Comparison of ENCODE assay signal across 25 cellular contexts in genomic region chr14:105274600-105274999, GRCh38. TPM values are rescaled to one million over a fixed set of nuclear protein-coding genes. Genes with fewer than 3 reads are reported as not detected.
DNase-seq lines count a peak whose midpoint lies in the region; ATAC-seq and TF ChIP-seq lines count a peak whose summit lies in the region.
"Had no signal": no experiment of that assay in that cellular context is flagged by ENCODE, and none has a peak within 500 bp of the region (broad histone marks: within the 10 kb centered on the region; RNA-seq: fewer than 3 reads in every experiment).

No MANE protein-coding gene starts in this region.

- H3K4me1 ChIP-seq in H9 (ENCODE audit: insufficient read depth, low read length) = no peaks in the 10 kb centered on the region
- peaks cover 25% of the 10 kb centered on the region for H3K4me1 ChIP-seq in adipocyte (ENCODE audit: control insufficient read depth, insufficient read depth, low read length)
- no peaks in the 10 kb centered on the region for H3K4me1 ChIP-seq in A673 (ENCODE audit: insufficient read depth, low read length, poor library complexity, severe bottlenecking)
- H3K4me1 ChIP-seq: A549, HAP-1 had no signal

- no peak overlapping the region for H2BK20ac ChIP-seq in H9 (ENCODE audit: low read depth, low read length, poor library complexity, severe bottlenecking)

- H3K36me3 ChIP-seq in adipocyte (ENCODE audit: control insufficient read depth, insufficient read depth, low read length, severe bottlenecking) (no peaks in the 10 kb centered on the region), A673 (ENCODE audit: insufficient read depth, low read length, poor library complexity, severe bottlenecking) (no peaks in the 10 kb centered on the region)
- H3K36me3 ChIP-seq: HAP-1 had no signal

- no peaks in the 10 kb centered on the region for H3K27me3 ChIP-seq in H9 (ENCODE audit: insufficient read depth, low read length)
- H3K27me3 ChIP-seq in adipocyte (replicated peaks; ENCODE audit: control insufficient read depth, insufficient read depth, low read length) = no peaks in the 10 kb centered on the region
- H3K27me3 ChIP-seq in A673 (replicated peaks; ENCODE audit: insufficient read depth, low read depth, low read length, poor library complexity) = no peaks in the 10 kb centered on the region

- H3K23me2 ChIP-seq in H9 (ENCODE audit: insufficient read length, low read depth, low read length, poor library complexity, severe bottlenecking) = no peaks in the 10 kb centered on the region

- CTCF ChIA-PET in A673 (lab: Charles Lee) = no interaction called here

- peak overlapping the region in 1 of 3 experiments; percentile 11; a peak in 1 of 7 replicates for H3K27ac Mint-ChIP-seq in H9
- H3K27ac Mint-ChIP-seq in stimulated activated effector memory CD8-positive, alpha-beta T cell treated with anti-CD3 and anti-CD28 coated beads, Interleukin-12 subunit alpha, Interleukin-12 subunit beta, amount 100 ng/mL, for 72 hours = peak overlapping the region; percentile 15
- H3K27ac Mint-ChIP-seq: IgD-negative memory B cell had no signal

- no CpG with 5 or more reads among the region's 6 CpGs for WGBS in H9 (ENCODE audit: extremely low coverage, insufficient read length, low lambda C conversion rate)

- H3K27me3 Mint-ChIP-seq in H9 (ENCODE audit: low read depth) = no peaks in the 10 kb centered on the region
- H3K27me3 Mint-ChIP-seq: IgD-negative memory B cell had no signal

- H3K4me3 ChIP-seq in adipocyte (ENCODE audit: low read length) (no peak overlapping the region), A673 (ENCODE audit: low read depth, low read length, poor library complexity, severe bottlenecking) (no peak overlapping the region)
- H3K4me3 ChIP-seq: A549, GM23248, HAP-1, SK-N-MC had no signal

- no peaks in the 10 kb centered on the region for H4K20me1 ChIP-seq in H9 (ENCODE audit: control insufficient read depth, insufficient read depth, insufficient read length)

- no peak overlapping the region for H2BK120ac ChIP-seq in H9 (ENCODE audit: low read depth, low read length, poor library complexity, severe bottlenecking)

- peaks cover 0 to 4% of the 10 kb centered on the region in 2 experiments; a peak in 2 of 4 replicates for H3K4me1 Mint-ChIP-seq in H9
- peaks cover 15% of the 10 kb centered on the region for H3K4me1 Mint-ChIP-seq in stimulated activated effector memory CD8-positive, alpha-beta T cell treated with anti-CD3 and anti-CD28 coated beads, Interleukin-12 subunit alpha, Interleukin-12 subunit beta, amount 100 ng/mL, for 72 hours
- H3K4me1 Mint-ChIP-seq: CD14-positive monocyte had no signal

- no peaks in the 10 kb centered on the region for H3K36me3 Mint-ChIP-seq in H9 (ENCODE audit: insufficient read depth in 1 of 3, low read depth in 3 of 3)
- H3K36me3 Mint-ChIP-seq in stimulated activated effector memory CD8-positive, alpha-beta T cell treated with anti-CD3 and anti-CD28 coated beads, Interleukin-12 subunit alpha, Interleukin-12 subunit beta, amount 100 ng/mL, for 72 hours = no peaks in the 10 kb centered on the region

- intact Hi-C loops in A673 (cut with micrococcal nuclease; ENCODE audit: unreplicated experiment) = no loop called here

- H3K14ac ChIP-seq in H9 (ENCODE audit: insufficient read depth, low read length) = no peak overlapping the region; the same call in 1 of the 2 replicates

- no TSS peak for BruUV-seq in A673 (replicated peaks; lab: Mats Ljungman, UMichigan)

- H4K5ac ChIP-seq in H9 (ENCODE audit: insufficient read length, low read depth, low read length) = no peak overlapping the region

- TF ChIP-seq CTCF in H9 (conservative IDR thresholded peaks at IDR 0.05) (no peak), A673 (conservative IDR thresholded peaks at IDR 0.05; ENCODE audit: low read depth, low read length) (no peak)

- no peaks in the 10 kb centered on the region for H3K9me3 ChIP-seq in H9 (ENCODE audit: control insufficient read depth, low read depth, low read length)
- no peaks in the 10 kb centered on the region for H3K9me3 ChIP-seq in adipocyte (ENCODE audit: control insufficient read depth, low read length)
- no peaks in the 10 kb centered on the region for H3K9me3 ChIP-seq in A673 (ENCODE audit: low read depth, low read length, poor library complexity, severe bottlenecking)
- H3K9me3 ChIP-seq: A549, HAP-1 had no signal

- H4K8ac ChIP-seq in H9 (replicated peaks; ENCODE audit: insufficient read length, low read depth, low read length) = no peak overlapping the region

- POLR2A ChIA-PET in A673 (lab: Charles Lee; ENCODE audit: low non-redundant PET) = no interaction called here

- ATAC-seq in stimulated activated effector memory CD8-positive, alpha-beta T cell treated with anti-CD3 and anti-CD28 coated beads, Interleukin-12 subunit alpha, Interleukin-12 subunit beta, amount 100 ng/mL, for 72 hours = no peak
- ATAC-seq in GM19395 (IDR thresholded peaks at IDR 0.05; ENCODE audit: unreplicated experiment) = no peak
- ATAC-seq: A549, Panc1 had no signal

- H2AK5ac ChIP-seq in H9 (ENCODE audit: insufficient read length, low read length) = no peak overlapping the region

- no peak overlapping the region for H3T11ph ChIP-seq in H9 (ENCODE audit: low read length)

- no peak overlapping the region for H2BK12ac ChIP-seq in H9 (ENCODE audit: insufficient read length, low read depth, low read length)

- H3K79me1 ChIP-seq in H9 (ENCODE audit: insufficient read depth, low read depth, low read length, poor library complexity, severe bottlenecking) = no peaks in the 10 kb centered on the region

- H3K79me2 ChIP-seq in H9 (ENCODE audit: insufficient read depth, low read length) = no peaks in the 10 kb centered on the region

- no peak overlapping the region for H2BK5ac ChIP-seq in H9 (ENCODE audit: insufficient read length, low read length)

- no peak overlapping the region for H3K4me2 ChIP-seq in H9 (ENCODE audit: insufficient read depth, insufficient read length, low read length)
- H3K4me2 ChIP-seq: A549, KMS-11 had no signal

- H3K4me3 Mint-ChIP-seq in H9 = no peak overlapping the region
- H3K4me3 Mint-ChIP-seq in stimulated activated effector memory CD8-positive, alpha-beta T cell treated with anti-CD3 and anti-CD28 coated beads, Interleukin-12 subunit alpha, Interleukin-12 subunit beta, amount 100 ng/mL, for 72 hours = no peak overlapping the region
- H3K4me3 Mint-ChIP-seq: CD14-positive monocyte had no signal

- H3K4ac ChIP-seq in H9 (ENCODE audit: low read depth, low read length) = no peak overlapping the region

- no peak overlapping the region for H2AFZ ChIP-seq in H9 (ENCODE audit: low read length)
- H2AFZ ChIP-seq: GM23248 had no signal

- H3K27ac ChIP-seq in H9 (ENCODE audit: insufficient read length, low read depth, low read length) (no peak overlapping the region), A673 (ENCODE audit: low read depth, low read length, poor library complexity, severe bottlenecking) (no peak overlapping the region)
- H3K27ac ChIP-seq: A549, GM23248, KMS-11, RWPE1, SK-N-MC had no signal

- DNase-seq in H9 (peak; percentile 23), adipocyte (ENCODE audit: low read depth) (no peak), left kidney (ENCODE audit: low read depth, low spot score) (peak; percentile 57), A673 (ENCODE audit: low spot score) (no peak), SHP77 (lab: John Stamatoyannopoulos, UW) (no peak), NCI-H2081 (lab: John Stamatoyannopoulos, UW) (no peak)
- no peak for DNase-seq in stimulated activated effector memory CD8-positive, alpha-beta T cell treated with anti-CD3 and anti-CD28 coated beads, Interleukin-12 subunit alpha, Interleukin-12 subunit beta, amount 100 ng/mL, for 72 hours (ENCODE audit: low spot score in 2 of 2)
- DNase-seq: Calu3, DMS79 treated with DMSO at 0.1 percent for 48 hours, GF-D8, GM23248, MM.1S, NCI-H2029, NCI-H2227 treated with DMSO at 0.1 percent for 48 hours, NCI-H526 treated with DMSO at 0.1 percent for 48 hours, SIG-M5 had no signal

- H3K23ac ChIP-seq in H9 (ENCODE audit: insufficient read length, low read depth, low read length) = no peak overlapping the region

- no peak overlapping the region for H4K91ac ChIP-seq in H9 (ENCODE audit: insufficient read length, low read depth, low read length)

- H3K9ac ChIP-seq in H9 (ENCODE audit: extremely low read depth, insufficient read length, low read length) (no peak overlapping the region), adipocyte (ENCODE audit: low read length) (peak overlapping the region; percentile 79)
- H3K9ac ChIP-seq: GM23248, KMS-11 had no signal

- H3K18ac ChIP-seq in H9 (ENCODE audit: insufficient read length, low read depth, low read length) = no peak overlapping the region

- no peaks in the 10 kb centered on the region for H3K9me3 Mint-ChIP-seq in H9
- H3K9me3 Mint-ChIP-seq in stimulated activated effector memory CD8-positive, alpha-beta T cell treated with anti-CD3 and anti-CD28 coated beads, Interleukin-12 subunit alpha, Interleukin-12 subunit beta, amount 100 ng/mL, for 72 hours = no peaks in the 10 kb centered on the region
- H3K9me3 Mint-ChIP-seq: CD14-positive monocyte, IgD-negative memory B cell had no signal

- H2BK15ac ChIP-seq in H9 (ENCODE audit: low read depth, low read length) = no peak overlapping the region

- H3K56ac ChIP-seq in H9 (ENCODE audit: insufficient read length, low read depth, low read length) = no peak overlapping the region

RNA-seq across cellular contexts. Expression of gene BRF1, which starts 26.2 kb away (rescaled TPM):
- total RNA-seq in H9 (2021) (27.0 and 28.3 TPM in 2 replicates), A673 (2021) (41.8 and 48.0 TPM in 2 replicates)

RNA-seq across cellular contexts. Expression of gene BTBD6, which starts 26.3 kb away (rescaled TPM):
- total RNA-seq in H9 (2021) = 22.9 and 23.3 TPM in 2 replicates
- total RNA-seq in A673 (2021) = 39.5 and 39.9 TPM in 2 replicates

RNA-seq across cellular contexts. Expression of gene PACS2, which starts 39.9 kb away (rescaled TPM):
- 63.5 and 72.5 TPM in 2 replicates for total RNA-seq in H9 (2021)
- 52.5 and 63.4 TPM in 2 replicates for total RNA-seq in A673 (2021)

Comparison
In these comparisons a context has a peak if more than half of its experiments do, and no peak if none do; other contexts are left out.
1. DNase-seq: peak in H9 (single experiment) and left kidney (single experiment); none in adipocyte (single experiment), stimulated activated effector memory CD8-positive, alpha-beta T cell treated with anti-CD3 and anti-CD28 coated beads, Interleukin-12 subunit alpha, Interleukin-12 subunit beta, amount 100 ng/mL, for 72 hours (0 of 2), A673 (single experiment), SHP77 (0 of 2) and NCI-H2081 (0 of 2).